ENCODE assay signal across 1 cellular context in genomic region chr14:105485720-105486332, GRCh38.
TF ChIP-seq lines count a peak whose summit lies in the region.

No MANE protein-coding gene starts in this region.

TF ChIP-seq in K562, 482 proteins besides CTCF, POLR2A, EP300 and RAD21 (continues in another document):
- TF ChIP-seq CHAMP1 (IDR thresholded peaks at IDR 0.05) (no peak), GABPB2 (CRISPR knock-in tag; conservative IDR thresholded peaks at IDR 0.05) (no peak), BCL6 (CRISPR knock-in tag; IDR thresholded peaks at IDR 0.05) (no peak), JUND (IDR thresholded peaks at IDR 0.05; ENCODE audit: borderline replicate concordance, low read depth, low read length) (0 out of 2 replicates have a peak, but pooled peaks have one; percentile 9), JUND (tag; IDR thresholded peaks at IDR 0.05; ENCODE audit: borderline replicate concordance, low read depth, low read length) (no peak), RBFOX2 (IDR thresholded peaks at IDR 0.05; ENCODE audit: low read depth, low read length) (peak; percentile 37; the same call in 1 of the 2 replicates), YY1 (IDR thresholded peaks at IDR 0.05; ENCODE audit: borderline replicate concordance in 1 of 3, control insufficient read depth in 1 of 3, extremely low read depth in 1 of 3, insufficient read depth in 3 of 3, insufficient read length in 1 of 3, insufficient replicate concordance in 2 of 3, low read depth in 1 of 3, low read length in 2 of 3) (peak; percentile 43 to 86 (median 61)), ZNF263 (CRISPR knock-in tag; IDR thresholded peaks at IDR 0.05; ENCODE audit: borderline replicate concordance) (no peak), XRCC5 (IDR thresholded peaks at IDR 0.05; ENCODE audit: low read depth, low read length) (0 out of 2 replicates have a peak, but pooled peaks have one; percentile 34), STAT5A (IDR thresholded peaks at IDR 0.05; ENCODE audit: borderline replicate concordance, low read length) (no peak), CHCHD3 (CRISPR knock-in tag; IDR thresholded peaks at IDR 0.05) (no peak), ELF1 (tag; IDR thresholded peaks at IDR 0.05) (no peak), MEIS2 (IDR thresholded peaks at IDR 0.05; ENCODE audit: partially characterized antibody) (peak; percentile 29), NFXL1 (CRISPR knock-in tag; IDR thresholded peaks at IDR 0.05) (no peak), KLF13 (tag; IDR thresholded peaks at IDR 0.05; ENCODE audit: borderline replicate concordance, low read depth) (no peak), ZC3H8 (IDR thresholded peaks at IDR 0.05) (no peak), ZNF23 (CRISPR knock-in tag; IDR thresholded peaks at IDR 0.05) (no peak), MAZ (CRISPR knock-in tag; conservative IDR thresholded peaks at IDR 0.05 in 1 of 2, IDR thresholded peaks at IDR 0.05 in 1 of 2) (peak in 1 of 2 experiments; percentile 61; a peak in 1 of 4 replicates), EHMT2 (IDR thresholded peaks at IDR 0.05) (no peak), SMC3 (conservative IDR thresholded peaks at IDR 0.05; ENCODE audit: insufficient read depth, low read depth, low read length) (0 out of 2 replicates have a peak, but pooled peaks have one; percentile 28), ZNF445 (CRISPR knock-in tag; IDR thresholded peaks at IDR 0.05; ENCODE audit: low read depth) (no peak), HDAC1 (IDR thresholded peaks at IDR 0.05) (peak in 1 of 2 experiments; percentile 17; a peak in 1 of 4 replicates), ZBTB7A (IDR thresholded peaks at IDR 0.05; ENCODE audit: borderline replicate concordance, control insufficient read depth, low read depth, low read length) (peak; percentile 82; the same call in 1 of the 2 replicates), ESRRA (IDR thresholded peaks at IDR 0.05; ENCODE audit: borderline replicate concordance, low read depth) (0 out of 2 replicates have a peak, but pooled peaks have one; percentile 19), HSF4 (CRISPR knock-in tag; IDR thresholded peaks at IDR 0.05; ENCODE audit: borderline replicate concordance) (no peak), CTBP1 (IDR thresholded peaks at IDR 0.05; ENCODE audit: borderline replicate concordance) (peak; percentile 14; the same call in 1 of the 2 replicates), CREM (IDR thresholded peaks at IDR 0.05; ENCODE audit: low read depth) (peak; percentile 13; the same call in 1 of the 2 replicates), RBM17 (IDR thresholded peaks at IDR 0.05; ENCODE audit: borderline replicate concordance, low read depth, low read length) (no peak), NR3C1 (CRISPR knock-in tag; IDR thresholded peaks at IDR 0.05) (no peak), ZFX (CRISPR knock-in tag; IDR thresholded peaks at IDR 0.05) (peak; percentile 69), GATA2 (CRISPR knock-in tag; IDR thresholded peaks at IDR 0.05) (peak; percentile 98), MITF (IDR thresholded peaks at IDR 0.05) (no peak), NCOR1 (IDR thresholded peaks at IDR 0.05) (no peak), HNRNPH1 (optimal IDR thresholded peaks at IDR 0.05; ENCODE audit: low read depth, low read length) (no peak), GABPB1 (CRISPR knock-in tag; IDR thresholded peaks at IDR 0.05) (0 out of 2 replicates have a peak, but pooled peaks have one; percentile 31), CTCFL (IDR thresholded peaks at IDR 0.05; ENCODE audit: borderline replicate concordance, insufficient read depth, low read depth, low read length, poor library complexity, severe bottlenecking) (peak; percentile 51), RCOR1 (IDR thresholded peaks at IDR 0.05; ENCODE audit: borderline replicate concordance in 1 of 2, low read depth in 2 of 2, low read length in 2 of 2) (peak in 1 of 2 experiments; percentile 53; a peak in 2 of 4 replicates), FOXK1 (CRISPR knock-in tag; IDR thresholded peaks at IDR 0.05; ENCODE audit: borderline replicate concordance) (no peak), DEAF1 (CRISPR knock-in tag; IDR thresholded peaks at IDR 0.05) (no peak)
- TF ChIP-seq, protein P1, sequence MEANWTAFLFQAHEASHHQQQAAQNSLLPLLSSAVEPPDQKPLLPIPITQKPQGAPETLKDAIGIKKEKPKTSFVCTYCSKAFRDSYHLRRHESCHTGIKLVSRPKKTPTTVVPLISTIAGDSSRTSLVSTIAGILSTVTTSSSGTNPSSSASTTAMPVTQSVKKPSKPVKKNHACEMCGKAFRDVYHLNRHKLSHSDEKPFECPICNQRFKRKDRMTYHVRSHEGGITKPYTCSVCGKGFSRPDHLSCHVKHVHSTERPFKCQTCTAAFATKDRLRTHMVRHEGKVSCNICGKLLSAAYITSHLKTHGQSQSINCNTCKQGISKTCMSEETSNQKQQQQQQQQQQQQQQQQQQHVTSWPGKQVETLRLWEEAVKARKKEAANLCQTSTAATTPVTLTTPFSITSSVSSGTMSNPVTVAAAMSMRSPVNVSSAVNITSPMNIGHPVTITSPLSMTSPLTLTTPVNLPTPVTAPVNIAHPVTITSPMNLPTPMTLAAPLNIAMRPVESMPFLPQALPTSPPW (CRISPR knock-in tag; IDR thresholded peaks at IDR 0.05): peak; percentile 44; the same call in 1 of the 2 replicates
- TF ChIP-seq, protein P2, sequence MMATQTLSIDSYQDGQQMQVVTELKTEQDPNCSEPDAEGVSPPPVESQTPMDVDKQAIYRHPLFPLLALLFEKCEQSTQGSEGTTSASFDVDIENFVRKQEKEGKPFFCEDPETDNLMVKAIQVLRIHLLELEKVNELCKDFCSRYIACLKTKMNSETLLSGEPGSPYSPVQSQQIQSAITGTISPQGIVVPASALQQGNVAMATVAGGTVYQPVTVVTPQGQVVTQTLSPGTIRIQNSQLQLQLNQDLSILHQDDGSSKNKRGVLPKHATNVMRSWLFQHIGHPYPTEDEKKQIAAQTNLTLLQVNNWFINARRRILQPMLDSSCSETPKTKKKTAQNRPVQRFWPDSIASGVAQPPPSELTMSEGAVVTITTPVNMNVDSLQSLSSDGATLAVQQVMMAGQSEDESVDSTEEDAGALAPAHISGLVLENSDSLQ (IDR thresholded peaks at IDR 0.05): peak; percentile 51
- TF ChIP-seq, protein P3, sequence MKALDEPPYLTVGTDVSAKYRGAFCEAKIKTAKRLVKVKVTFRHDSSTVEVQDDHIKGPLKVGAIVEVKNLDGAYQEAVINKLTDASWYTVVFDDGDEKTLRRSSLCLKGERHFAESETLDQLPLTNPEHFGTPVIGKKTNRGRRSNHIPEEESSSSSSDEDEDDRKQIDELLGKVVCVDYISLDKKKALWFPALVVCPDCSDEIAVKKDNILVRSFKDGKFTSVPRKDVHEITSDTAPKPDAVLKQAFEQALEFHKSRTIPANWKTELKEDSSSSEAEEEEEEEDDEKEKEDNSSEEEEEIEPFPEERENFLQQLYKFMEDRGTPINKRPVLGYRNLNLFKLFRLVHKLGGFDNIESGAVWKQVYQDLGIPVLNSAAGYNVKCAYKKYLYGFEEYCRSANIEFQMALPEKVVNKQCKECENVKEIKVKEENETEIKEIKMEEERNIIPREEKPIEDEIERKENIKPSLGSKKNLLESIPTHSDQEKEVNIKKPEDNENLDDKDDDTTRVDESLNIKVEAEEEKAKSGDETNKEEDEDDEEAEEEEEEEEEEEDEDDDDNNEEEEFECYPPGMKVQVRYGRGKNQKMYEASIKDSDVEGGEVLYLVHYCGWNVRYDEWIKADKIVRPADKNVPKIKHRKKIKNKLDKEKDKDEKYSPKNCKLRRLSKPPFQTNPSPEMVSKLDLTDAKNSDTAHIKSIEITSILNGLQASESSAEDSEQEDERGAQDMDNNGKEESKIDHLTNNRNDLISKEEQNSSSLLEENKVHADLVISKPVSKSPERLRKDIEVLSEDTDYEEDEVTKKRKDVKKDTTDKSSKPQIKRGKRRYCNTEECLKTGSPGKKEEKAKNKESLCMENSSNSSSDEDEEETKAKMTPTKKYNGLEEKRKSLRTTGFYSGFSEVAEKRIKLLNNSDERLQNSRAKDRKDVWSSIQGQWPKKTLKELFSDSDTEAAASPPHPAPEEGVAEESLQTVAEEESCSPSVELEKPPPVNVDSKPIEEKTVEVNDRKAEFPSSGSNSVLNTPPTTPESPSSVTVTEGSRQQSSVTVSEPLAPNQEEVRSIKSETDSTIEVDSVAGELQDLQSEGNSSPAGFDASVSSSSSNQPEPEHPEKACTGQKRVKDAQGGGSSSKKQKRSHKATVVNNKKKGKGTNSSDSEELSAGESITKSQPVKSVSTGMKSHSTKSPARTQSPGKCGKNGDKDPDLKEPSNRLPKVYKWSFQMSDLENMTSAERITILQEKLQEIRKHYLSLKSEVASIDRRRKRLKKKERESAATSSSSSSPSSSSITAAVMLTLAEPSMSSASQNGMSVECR (CRISPR knock-in tag; IDR thresholded peaks at IDR 0.05): no peak
- TF ChIP-seq, protein P4, sequence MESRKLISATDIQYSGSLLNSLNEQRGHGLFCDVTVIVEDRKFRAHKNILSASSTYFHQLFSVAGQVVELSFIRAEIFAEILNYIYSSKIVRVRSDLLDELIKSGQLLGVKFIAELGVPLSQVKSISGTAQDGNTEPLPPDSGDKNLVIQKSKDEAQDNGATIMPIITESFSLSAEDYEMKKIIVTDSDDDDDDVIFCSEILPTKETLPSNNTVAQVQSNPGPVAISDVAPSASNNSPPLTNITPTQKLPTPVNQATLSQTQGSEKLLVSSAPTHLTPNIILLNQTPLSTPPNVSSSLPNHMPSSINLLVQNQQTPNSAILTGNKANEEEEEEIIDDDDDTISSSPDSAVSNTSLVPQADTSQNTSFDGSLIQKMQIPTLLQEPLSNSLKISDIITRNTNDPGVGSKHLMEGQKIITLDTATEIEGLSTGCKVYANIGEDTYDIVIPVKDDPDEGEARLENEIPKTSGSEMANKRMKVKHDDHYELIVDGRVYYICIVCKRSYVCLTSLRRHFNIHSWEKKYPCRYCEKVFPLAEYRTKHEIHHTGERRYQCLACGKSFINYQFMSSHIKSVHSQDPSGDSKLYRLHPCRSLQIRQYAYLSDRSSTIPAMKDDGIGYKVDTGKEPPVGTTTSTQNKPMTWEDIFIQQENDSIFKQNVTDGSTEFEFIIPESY (CRISPR knock-in tag; IDR thresholded peaks at IDR 0.05): peak; percentile 64; the same call in 1 of the 2 replicates
- TF ChIP-seq, protein P5, sequence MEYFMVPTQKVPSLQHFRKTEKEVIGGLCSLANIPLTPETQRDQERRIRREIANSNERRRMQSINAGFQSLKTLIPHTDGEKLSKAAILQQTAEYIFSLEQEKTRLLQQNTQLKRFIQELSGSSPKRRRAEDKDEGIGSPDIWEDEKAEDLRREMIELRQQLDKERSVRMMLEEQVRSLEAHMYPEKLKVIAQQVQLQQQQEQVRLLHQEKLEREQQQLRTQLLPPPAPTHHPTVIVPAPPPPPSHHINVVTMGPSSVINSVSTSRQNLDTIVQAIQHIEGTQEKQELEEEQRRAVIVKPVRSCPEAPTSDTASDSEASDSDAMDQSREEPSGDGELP (CRISPR knock-in tag; IDR thresholded peaks at IDR 0.05; ENCODE audit: borderline replicate concordance): peak; percentile 53; the same call in 1 of the 2 replicates
